ENCODE assay signal across 16 cellular contexts in genomic region chr2:119707117-119708087, GRCh38. TPM values are rescaled to one million over a fixed set of nuclear protein-coding genes. Genes with fewer than 3 reads are reported as not detected.
DNase-seq lines count a peak whose midpoint lies in the region; ATAC-seq and TF ChIP-seq lines count a peak whose summit lies in the region.
"Had no signal": no experiment of that assay in that cellular context is flagged by ENCODE, and none has a peak within 500 bp of the region (broad histone marks: within the 10 kb centered on the region; RNA-seq: fewer than 3 reads in every experiment).

No MANE protein-coding gene starts in this region.

- H3K27me3 ChIP-seq in BLaER1 treated with 17β-estradiol and CSF1 and Interleukin-3, amounts not matched to agents 10 nM and 100 nM = no peaks in the 10 kb centered on the region
- H3K27me3 ChIP-seq: MG63 had no signal

- H3K4me2 ChIP-seq in BLaER1 treated with 17β-estradiol and CSF1 and Interleukin-3, amounts not matched to agents 10 nM and 100 nM = peak overlapping the region; percentile 46 to 89 (median 76)

- no peaks in the 10 kb centered on the region for H3K9me3 Mint-ChIP-seq in activated T-helper 17 cell treated with anti-CD3 and anti-CD28 coated beads, Interleukin-2, amount 50 U/mL, for 72 hours
- H3K9me3 Mint-ChIP-seq in glutamatergic neuron (ENCODE audit: unreplicated experiment) = peaks cover 19% of the 10 kb centered on the region

- H3K4me3 Mint-ChIP-seq in activated T-helper 17 cell treated with anti-CD3 and anti-CD28 coated beads, Interleukin-2, amount 50 U/mL, for 72 hours = no peak overlapping the region
- H3K4me3 Mint-ChIP-seq in glutamatergic neuron (ENCODE audit: unreplicated experiment) = peak overlapping the region; percentile 61

- no peak for ATAC-seq in activated T-helper 17 cell treated with anti-CD3 and anti-CD28 coated beads, Interleukin-2, amount 50 U/mL, for 72 hours (replicated peaks)
- ATAC-seq: Right ventricle myocardium inferior had no signal

- H3K9me3 ChIP-seq in BLaER1 treated with 17β-estradiol and CSF1 and Interleukin-3, amounts not matched to agents 10 nM and 100 nM (replicated peaks in 1 of 11) = peaks cover 8 to 18% (median 12%) of the 10 kb centered on the region in 11 experiments
- H3K9me3 ChIP-seq: MG63 had no signal

- H3K4me1 ChIP-seq in BLaER1 treated with 17β-estradiol and CSF1 and Interleukin-3, amounts not matched to agents 10 nM and 100 nM = peaks cover 14 to 81% (median 69%) of the 10 kb centered on the region in 10 experiments; a peak in 18 of 20 replicates

- peak overlapping the region in 6 of 11 experiments; percentile 3 to 57 (median 38); a peak in 9 of 22 replicates for H3K27ac ChIP-seq in BLaER1 treated with 17β-estradiol and CSF1 and Interleukin-3, amounts not matched to agents 10 nM and 100 nM
- H3K27ac ChIP-seq: C4-2B had no signal

- H3K27me3 Mint-ChIP-seq in activated T-helper 17 cell treated with anti-CD3 and anti-CD28 coated beads, Interleukin-2, amount 50 U/mL, for 72 hours = no peaks in the 10 kb centered on the region
- H3K27me3 Mint-ChIP-seq in glutamatergic neuron (ENCODE audit: unreplicated experiment) = peaks cover 15% of the 10 kb centered on the region

- H3K9ac ChIP-seq in BLaER1 treated with 17β-estradiol and CSF1 and Interleukin-3, amounts not matched to agents 10 nM and 100 nM = peak overlapping the region in 4 of 11 experiments; percentile 47 to 59 (median 48); a peak in 7 of 22 replicates

- H3K4me3 ChIP-seq in BLaER1 treated with 17β-estradiol and CSF1 and Interleukin-3, amounts not matched to agents 10 nM and 100 nM = peak overlapping the region in 3 of 10 experiments; percentile 11 to 27 (median 17); a peak in 4 of 20 replicates
- H3K4me3 ChIP-seq: MG63 had no signal

- DNase-seq in ELF-1 (ENCODE audit: low read depth, low spot score) (peak; percentile 58), glutamatergic neuron (no peak), NCI-H526 (lab: John Stamatoyannopoulos, UW) (no peak), HT-29 (ENCODE audit: low spot score) (no peak), DMS53 (lab: John Stamatoyannopoulos, UW) (no peak)
- DNase-seq: Kasumi-1, MG63, NCI-H1048, NCI-H1436 treated with DMSO at 0.1 percent for 48 hours, NCI-H2029 treated with DMSO at 0.1 percent for 48 hours, NCI-H446 treated with DMSO at 0.1 percent for 48 hours, SW 1271 had no signal

- H3K36me3 Mint-ChIP-seq in activated T-helper 17 cell treated with anti-CD3 and anti-CD28 coated beads, Interleukin-2, amount 50 U/mL, for 72 hours (ENCODE audit: low read depth) = no peaks in the 10 kb centered on the region
- peaks cover 11% of the 10 kb centered on the region for H3K36me3 Mint-ChIP-seq in glutamatergic neuron (ENCODE audit: unreplicated experiment)

- no peaks in the 10 kb centered on the region for H4K20me1 ChIP-seq in BLaER1 treated with 17β-estradiol and CSF1 and Interleukin-3, amounts not matched to agents 10 nM and 100 nM

- TF ChIP-seq CTCF in glutamatergic neuron (IDR thresholded peaks at IDR 0.05; ENCODE audit: partially characterized antibody, unreplicated experiment) = no peak

- peaks cover 20% of the 10 kb centered on the region for H3K4me1 Mint-ChIP-seq in activated T-helper 17 cell treated with anti-CD3 and anti-CD28 coated beads, Interleukin-2, amount 50 U/mL, for 72 hours
- peaks cover 31% of the 10 kb centered on the region for H3K4me1 Mint-ChIP-seq in glutamatergic neuron (ENCODE audit: low read depth, unreplicated experiment)

- peak overlapping the region; percentile 9 for H3K27ac Mint-ChIP-seq in activated T-helper 17 cell treated with anti-CD3 and anti-CD28 coated beads, Interleukin-2, amount 50 U/mL, for 72 hours
- H3K27ac Mint-ChIP-seq in glutamatergic neuron (ENCODE audit: unreplicated experiment) = peak overlapping the region; percentile 94

- H3K36me3 ChIP-seq in BLaER1 treated with 17β-estradiol and CSF1 and Interleukin-3, amounts not matched to agents 10 nM and 100 nM = no peaks in the 10 kb centered on the region; a peak in 2 of 22 replicates
- H3K36me3 ChIP-seq: MG63 had no signal

RNA-seq across cellular contexts. Expression of gene TMEM177, which starts 28.4 kb away (rescaled TPM):
- 10 to 100 TPM in 1 of 2 donors, 1 to 10 TPM in 1; 7.5 to 11.2 TPM for total RNA-seq in activated T-helper 17 cell treated with anti-CD3 and anti-CD28 coated beads, Interleukin-2, amount 50 U/mL, for 72 hours
- total RNA-seq in glutamatergic neuron (ENCODE audit: unreplicated experiment) = 21.1 TPM
- 31.2 and 40.0 TPM in 2 replicates for total RNA-seq in HT-29 (2014; rRNA removed; shearing (Covaris generic))

RNA-seq across cellular contexts. Expression of gene PTPN4, which starts 52.3 kb away (rescaled TPM):
- total RNA-seq in activated T-helper 17 cell treated with anti-CD3 and anti-CD28 coated beads, Interleukin-2, amount 50 U/mL, for 72 hours = 10 to 100 TPM; 34.9 to 49.4 TPM
- 91.7 TPM for total RNA-seq in glutamatergic neuron (ENCODE audit: unreplicated experiment)
- 45.4 and 69.3 TPM in 2 replicates for total RNA-seq in HT-29 (2014; rRNA removed; shearing (Covaris generic))
